14 cellular contexts compared by ENCODE assay signal in the genomic region with DNA sequence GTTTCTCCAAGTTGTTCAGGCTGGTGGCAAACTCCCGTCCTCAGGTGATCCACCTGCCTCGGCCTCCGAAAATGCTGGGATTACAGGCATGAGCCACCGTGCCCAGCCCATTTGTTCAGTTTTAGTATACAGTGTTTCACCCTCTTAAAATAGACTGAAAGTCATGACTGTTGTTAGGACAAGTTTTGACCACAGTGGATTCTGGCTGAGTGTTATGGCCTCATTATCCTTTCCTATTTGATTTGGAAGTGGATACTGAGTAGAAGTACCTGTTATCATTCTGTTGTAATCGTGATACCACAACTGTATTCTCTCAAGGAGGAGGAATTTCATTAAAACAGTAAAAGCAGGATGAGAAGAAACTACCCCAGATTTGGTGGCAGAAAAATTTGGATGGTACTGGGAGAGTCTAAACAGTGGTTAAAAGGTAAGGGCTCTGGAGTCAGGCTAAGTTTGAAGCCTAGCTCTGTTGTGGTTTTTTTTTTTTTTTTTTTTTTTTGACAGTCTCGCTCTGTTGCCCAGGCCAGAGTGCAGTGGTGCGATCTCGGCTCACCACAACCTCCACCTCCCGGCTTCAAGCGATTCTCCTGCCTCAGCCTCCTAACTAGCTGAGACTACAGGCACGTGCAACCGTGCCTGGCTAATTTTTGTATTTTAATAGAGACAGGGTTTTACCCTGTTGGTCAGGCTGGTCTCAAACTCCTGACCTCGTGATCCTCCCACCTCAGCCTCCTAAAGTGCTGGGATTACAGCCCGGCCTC. TPM values are rescaled to one million over a fixed set of nuclear protein-coding genes. Genes with fewer than 3 reads are reported as not detected.
DNase-seq lines count a peak whose midpoint lies in the region; ATAC-seq and TF ChIP-seq lines count a peak whose summit lies in the region.
"Had no signal": no experiment of that assay in that cellular context is flagged by ENCODE, and none has a peak within 500 bp of the region (broad histone marks: within the 10 kb centered on the region; RNA-seq: fewer than 3 reads in every experiment).

No MANE protein-coding gene starts in this region.

- H3K9me2 ChIP-seq in GM23338 (ENCODE audit: insufficient read depth), result no peaks in the 10 kb centered on the region

- TF ChIP-seq CTCF in CD14-positive monocyte (IDR thresholded peaks at IDR 0.05) (no peak), GM23338 (conservative IDR thresholded peaks at IDR 0.05; ENCODE audit: low read depth in 2 of 2) (no peak), mesothelial cell of epicardium (IDR thresholded peaks at IDR 0.05; ENCODE audit: unreplicated experiment) (no peak)

- peak overlapping the region; percentile 82 for H3K4me3 ChIP-seq in GM23338

- H3K4me2 ChIP-seq in GM23338, result peak overlapping the region; percentile 89

- H3K27me3 Mint-ChIP-seq in CD14-positive monocyte (ENCODE audit: low read depth in 3 of 3) (no peaks in the 10 kb centered on the region), GM23338 (ENCODE audit: insufficient read depth, low read depth, poor library complexity) (peaks cover 4% of the 10 kb centered on the region), mesothelial cell of epicardium (ENCODE audit: low read depth) (no peaks in the 10 kb centered on the region)
- no peaks in the 10 kb centered on the region for H3K27me3 Mint-ChIP-seq in activated CD4-positive, alpha-beta memory T cell treated with anti-CD3 and anti-CD28 coated beads, Interleukin-2, amount 10 ng/mL, durations not matched to agents 7 days and 5 days

- H3K27me3 ChIP-seq in GM23338 (ENCODE audit: insufficient read depth), result no peaks in the 10 kb centered on the region
- H3K27me3 ChIP-seq: SJCRH30, transverse colon had no signal

- POLR2A ChIA-PET in activated CD4-positive, alpha-beta memory T cell treated with anti-CD3 and anti-CD28 coated beads, Interleukin-2, amount 10 ng/mL, durations not matched to agents 7 days and 5 days (lab: Charles Lee), result interaction anchor here (0.6 to 7.0 kb wide), 10 partner anchors 14 to 116 kb away, joined by 3 to 110 read pairs (median 4); a partner anchor contains a TSS

- DNase-seq in CD14-positive monocyte (ENCODE audit: low spot score) (no peak), GM23338 (ENCODE audit: low spot score) (no peak), mesothelial cell of epicardium (ENCODE audit: low spot score in 2 of 2, unreplicated experiment in 2 of 2) (no peak), COLO829 (ENCODE audit: low spot score) (no peak), NCI-H1694 treated with DMSO at 0.1 percent for 48 hours (lab: John Stamatoyannopoulos, UW) (no peak), NCI-H2107 treated with DMSO at 0.1 percent for 48 hours (lab: John Stamatoyannopoulos, UW; ENCODE audit: unreplicated experiment) (no peak)
- peak; percentile 73 for DNase-seq in activated CD4-positive, alpha-beta memory T cell treated with anti-CD3 and anti-CD28 coated beads, Interleukin-2, amount 10 ng/mL, durations not matched to agents 7 days and 5 days
- DNase-seq in stimulated activated naive CD4-positive, alpha-beta T cell treated with Interleukin-2 at 50 U/mL for 16 hours (lab: John Stamatoyannopoulos, UW), result no peak
- DNase-seq: activated CD8-positive, alpha-beta memory T cell treated with anti-CD3 and anti-CD28 coated beads, Interleukin-2, amount 50 U/mL, for 4 hours; hippocampal formation; NCI-H2171 treated with DMSO at 0.1 percent for 48 hours; SJCRH30; stimulated activated CD4-positive, alpha-beta T cell treated with anti-CD3 and anti-CD28 coated beads, Interleukin-4, amount 100 ng/mL, for 1 hour; transverse colon had no signal

- H3F3A ChIP-seq in GM23338 (replicated peaks; ENCODE audit: low read depth), result 0 out of 2 replicates have a peak, but pooled peaks cover 6% of the 10 kb centered on the region

- no peak overlapping the region for H2AFZ ChIP-seq in GM23338

- H3K9me3 Mint-ChIP-seq in CD14-positive monocyte, result peaks cover 0 to 2% (median 0%) of the 10 kb centered on the region in 7 donors
- H3K9me3 Mint-ChIP-seq in GM23338, result no peaks in the 10 kb centered on the region
- H3K9me3 Mint-ChIP-seq in activated CD4-positive, alpha-beta memory T cell treated with anti-CD3 and anti-CD28 coated beads, Interleukin-2, amount 10 ng/mL, durations not matched to agents 7 days and 5 days, result no peaks in the 10 kb centered on the region
- no peaks in the 10 kb centered on the region for H3K9me3 Mint-ChIP-seq in mesothelial cell of epicardium

- no peaks in the 10 kb centered on the region for H3K36me3 ChIP-seq in GM23338 (ENCODE audit: insufficient read depth)
- H3K36me3 ChIP-seq: transverse colon had no signal

- peaks cover 41% of the 10 kb centered on the region for H4K20me1 ChIP-seq in GM23338 (replicated peaks; ENCODE audit: insufficient read depth)

- H3K36me3 Mint-ChIP-seq in CD14-positive monocyte, result peaks cover 15 to 21% of the 10 kb centered on the region in 2 donors
- peaks cover 24% of the 10 kb centered on the region for H3K36me3 Mint-ChIP-seq in GM23338 (ENCODE audit: low read depth)
- peaks cover 49% of the 10 kb centered on the region for H3K36me3 Mint-ChIP-seq in activated CD4-positive, alpha-beta memory T cell treated with anti-CD3 and anti-CD28 coated beads, Interleukin-2, amount 10 ng/mL, durations not matched to agents 7 days and 5 days (ENCODE audit: low read depth)
- H3K36me3 Mint-ChIP-seq in mesothelial cell of epicardium, result peaks cover 5% of the 10 kb centered on the region

- H3K27ac ChIP-seq in GM23338 (ENCODE audit: low read depth), result no peak overlapping the region
- H3K27ac ChIP-seq: SJCRH30 had no signal

- H3K4me1 Mint-ChIP-seq in CD14-positive monocyte (peaks cover 75% of the 10 kb centered on the region), GM23338 (peaks cover 33% of the 10 kb centered on the region), mesothelial cell of epicardium (peaks cover 23% of the 10 kb centered on the region)
- H3K4me1 Mint-ChIP-seq in activated CD4-positive, alpha-beta memory T cell treated with anti-CD3 and anti-CD28 coated beads, Interleukin-2, amount 10 ng/mL, durations not matched to agents 7 days and 5 days, result peaks cover 72% of the 10 kb centered on the region

- CTCF ChIA-PET in activated CD4-positive, alpha-beta memory T cell treated with anti-CD3 and anti-CD28 coated beads, Interleukin-2, amount 10 ng/mL, durations not matched to agents 7 days and 5 days (lab: Charles Lee), result interaction anchor here (0.8 to 7.7 kb wide), 6 partner anchors 12 to 109 kb away, joined by 3 to 127 read pairs (median 3); a partner anchor contains a TSS

- ATAC-seq in GM23338, result no peak

- H3K27ac Mint-ChIP-seq in CD14-positive monocyte (peak overlapping the region in 6 of 7 donors; percentile 61 to 90 (median 90)), GM23338 (no peak overlapping the region), mesothelial cell of epicardium (no peak overlapping the region)
- H3K27ac Mint-ChIP-seq in activated CD4-positive, alpha-beta memory T cell treated with anti-CD3 and anti-CD28 coated beads, Interleukin-2, amount 10 ng/mL, durations not matched to agents 7 days and 5 days, result peak overlapping the region; percentile 79

- peaks cover 71% of the 10 kb centered on the region for H3K79me2 ChIP-seq in GM23338 (replicated peaks; ENCODE audit: insufficient read depth)

- peaks cover 7% of the 10 kb centered on the region for H3K4me1 ChIP-seq in GM23338 (ENCODE audit: insufficient read depth)

- intact Hi-C loops in CD14-positive monocyte (cut with micrococcal nuclease), result loop anchor here in 1 of 2 donors (5.0 to 10.0 kb wide), 2 partner anchors 113 to 316 kb away; a partner anchor contains a TSS

- H3K4me3 Mint-ChIP-seq in CD14-positive monocyte, result peak overlapping the region; percentile 52 to 53
- H3K4me3 Mint-ChIP-seq in GM23338, result peak overlapping the region; percentile 81
- H3K4me3 Mint-ChIP-seq in activated CD4-positive, alpha-beta memory T cell treated with anti-CD3 and anti-CD28 coated beads, Interleukin-2, amount 10 ng/mL, durations not matched to agents 7 days and 5 days, result peak overlapping the region; percentile 95
- H3K4me3 Mint-ChIP-seq in mesothelial cell of epicardium, result peak overlapping the region; percentile 4

TF ChIP-seq in GM23338, 12 proteins besides CTCF, POLR2A, EP300 and RAD21 (continues in another document):
- TF ChIP-seq JUNB (IDR thresholded peaks at IDR 0.05; ENCODE audit: unreplicated experiment), result no peak
- TF ChIP-seq NANOG (IDR thresholded peaks at IDR 0.05; ENCODE audit: borderline replicate concordance), result no peak

RNA-seq across cellular contexts. Expression of a gene that starts 2.6 kb away (rescaled TPM):
- polyA plus RNA-seq in CD14-positive monocyte, result 10 to 100 TPM; 64.5 to 71.1 TPM
- 68.5 and 73.9 TPM in 2 replicates for total RNA-seq in GM23338 (2014; rRNA removed; shearing (Covaris generic))
- polyA plus RNA-seq in GM23338 (2016; fragmentation: Nextera tagmentation; extraction: Ambion mirVana), result 40.2 and 42.0 TPM in 2 replicates
- 10 to 100 TPM; 87.6 to 89.0 TPM for total RNA-seq in activated CD4-positive, alpha-beta memory T cell treated with anti-CD3 and anti-CD28 coated beads, Interleukin-2, amount 10 ng/mL, durations not matched to agents 7 days and 5 days
- 24.7 to 27.6 TPM (median 26.7 TPM) in 3 replicates for total RNA-seq in mesothelial cell of epicardium

RNA-seq across cellular contexts. Expression of a gene that starts 32.8 kb away (rescaled TPM):
- polyA plus RNA-seq in CD14-positive monocyte (1 to 10 TPM; 3.7 to 4.0 TPM), GM23338 (2016; fragmentation: Nextera tagmentation; extraction: Ambion mirVana) (32.7 and 39.1 TPM in 2 replicates)
- total RNA-seq in GM23338 (2014; rRNA removed; shearing (Covaris generic)), result 25.3 and 39.0 TPM in 2 replicates
- total RNA-seq in activated CD4-positive, alpha-beta memory T cell treated with anti-CD3 and anti-CD28 coated beads, Interleukin-2, amount 10 ng/mL, durations not matched to agents 7 days and 5 days, result 10 to 100 TPM; 27.2 to 28.9 TPM
- total RNA-seq in mesothelial cell of epicardium, result 9.5 to 10.5 TPM (median 10.2 TPM) in 3 replicates

Comparison
In these comparisons a context has a peak if more than half of its experiments do, and no peak if none do; other contexts are left out.
1. H3K27ac Mint-ChIP-seq: peak in CD14-positive monocyte (6 of 7) and activated CD4-positive, alpha-beta memory T cell treated with anti-CD3 and anti-CD28 coated beads, Interleukin-2, amount 10 ng/mL, durations not matched to agents 7 days and 5 days (single experiment); none in GM23338 (single experiment) and mesothelial cell of epicardium (single experiment).
2. H3K4me3 Mint-ChIP-seq: peak in every context shown above with its lines; median percentile 95 in activated CD4-positive, alpha-beta memory T cell treated with anti-CD3 and anti-CD28 coated beads, Interleukin-2, amount 10 ng/mL, durations not matched to agents 7 days and 5 days; 81 in GM23338; 52 in CD14-positive monocyte; 4 in mesothelial cell of epicardium.